Comparison of ENCODE assay signal across 1 cellular context in genomic region chr6:157806496-157807215, GRCh38.
TF ChIP-seq lines count a peak whose summit lies in the region.

No MANE protein-coding gene starts in this region.

TF ChIP-seq in HepG2, 621 proteins besides CTCF, POLR2A, EP300 and RAD21 (continued from another document):
- TF ChIP-seq CSRNP1 (CRISPR knock-in tag; IDR thresholded peaks at IDR 0.05) (no peak), GMEB2 (CRISPR knock-in tag; IDR thresholded peaks at IDR 0.05; ENCODE audit: low read depth) (no peak), MTF1 (CRISPR knock-in tag; IDR thresholded peaks at IDR 0.05) (no peak), ZNF577 (CRISPR knock-in tag; IDR thresholded peaks at IDR 0.05; ENCODE audit: borderline replicate concordance, low read depth) (no peak), SP2 (CRISPR knock-in tag; IDR thresholded peaks at IDR 0.05) (no peak), RFX1 (IDR thresholded peaks at IDR 0.05) (peak; percentile 59; the same call in 1 of the 2 replicates), HOXD1 (CRISPR knock-in tag; IDR thresholded peaks at IDR 0.05) (no peak)
TF ChIP-seq in HepG2: peak in this region for 1.
